8 cellular contexts compared by ENCODE assay signal in genomic region chr16:67892375-67892774, GRCh38. TPM values are rescaled to one million over a fixed set of nuclear protein-coding genes. Genes with fewer than 3 reads are reported as not detected.
DNase-seq lines count a peak whose midpoint lies in the region; ATAC-seq and TF ChIP-seq lines count a peak whose summit lies in the region.

No MANE protein-coding gene starts in this region.

- H3K9me3 Mint-ChIP-seq in brain: peaks cover 0 to 2% (median 0%) of the 10 kb centered on the region in 5 experiments

- H3K4me1 ChIP-seq in right atrium auricular region (peaks cover 0 to 36% of the 10 kb centered on the region in 2 donors), mononuclear cell (ENCODE audit: insufficient read depth, low read length) (peaks cover 24% of the 10 kb centered on the region)

- H3K27me3 Mint-ChIP-seq in brain: peaks cover 14% of the 10 kb centered on the region

- DNase-seq in right atrium auricular region (ENCODE audit: low spot score) (no peak), cardiac septum (ENCODE audit: low spot score) (no peak), NK-92 (lab: John Stamatoyannopoulos, UW; ENCODE audit: unreplicated experiment) (no peak), DMS 273 treated with DMSO at 0.1 percent for 48 hours (lab: John Stamatoyannopoulos, UW) (no peak), dedifferentiated amniotic fluid mesenchymal stem cell (ENCODE audit: extremely low spot score) (no peak)

- H3K36me3 Mint-ChIP-seq in brain: no peaks in the 10 kb centered on the region

- peak overlapping the region; percentile 75 to 97 for H3K27ac ChIP-seq in right atrium auricular region

- H3K4me3 ChIP-seq in right atrium auricular region (peak overlapping the region in 1 of 2 donors; percentile 99), mononuclear cell (ENCODE audit: low read length) (peak overlapping the region; percentile 87)

- H3K9me3 ChIP-seq in right atrium auricular region (no peaks in the 10 kb centered on the region), mononuclear cell (ENCODE audit: low read depth, low read length) (no peaks in the 10 kb centered on the region)

- peak overlapping the region; percentile 69 to 95 (median 81) for H3K27ac Mint-ChIP-seq in brain

- intact Hi-C loops in cardiac septum (cut with DNase I): loop anchor here (5.0 kb wide), 1 partner anchor 130 kb away; the partner anchor contains the start of genes DDX28 and DUS2

- peaks cover 46% of the 10 kb centered on the region for H3K4me1 Mint-ChIP-seq in brain

- peak overlapping the region; percentile 86 to 92 (median 89) for H3K4me3 Mint-ChIP-seq in brain

- no peak for ATAC-seq in HG02938 (IDR thresholded peaks at IDR 0.05; ENCODE audit: unreplicated experiment)

- no peaks in the 10 kb centered on the region for H3K36me3 ChIP-seq in right atrium auricular region

- TF ChIP-seq CTCF in right atrium auricular region (IDR thresholded peaks at IDR 0.05) (no peak), brain (conservative IDR thresholded peaks at IDR 0.05) (no peak)

- H3K27me3 ChIP-seq in right atrium auricular region: no peaks in the 10 kb centered on the region
- no peaks in the 10 kb centered on the region for H3K27me3 ChIP-seq in mononuclear cell (ENCODE audit: insufficient read depth, low read length)

RNA-seq across cellular contexts. Expression of gene PSKH1, which starts 0.7 kb away (rescaled TPM):
- total RNA-seq in right atrium auricular region (10 to 100 TPM; 18.4 to 23.2 TPM), cardiac septum (22.6 TPM), mononuclear cell (4.3 TPM)
- 28.0 TPM for polyA plus RNA-seq in brain (ENCODE audit: insufficient read depth, low read depth, low replicate concordance)

RNA-seq across cellular contexts. Expression of gene NRN1L, which starts 7.7 kb away (rescaled TPM):
- total RNA-seq in right atrium auricular region (not detected), cardiac septum (2.1 TPM), mononuclear cell (not detected)
- 2.6 TPM for polyA plus RNA-seq in brain (ENCODE audit: insufficient read depth, low read depth, low replicate concordance)

RNA-seq across cellular contexts. Expression of gene EDC4, which starts 19.5 kb away (rescaled TPM):
- 10 to 100 TPM; 21.2 to 39.5 TPM for total RNA-seq in right atrium auricular region
- total RNA-seq in cardiac septum: 43.8 TPM
- polyA plus RNA-seq in brain (ENCODE audit: insufficient read depth, low read depth, low replicate concordance): 64.6 TPM
- 48.1 TPM for total RNA-seq in mononuclear cell

RNA-seq across cellular contexts. Expression of gene CTRL, which starts 39.3 kb away (rescaled TPM):
- total RNA-seq in right atrium auricular region (under 1 TPM in 1 of 2 donors, not detected in 1; 0.59 TPM), cardiac septum (not detected), mononuclear cell (6.3 TPM)
- 1.0 TPM for polyA plus RNA-seq in brain (ENCODE audit: insufficient read depth, low read depth, low replicate concordance)

RNA-seq across cellular contexts. Expression of gene PSMB10, which starts 44.3 kb away (rescaled TPM):
- 10 to 100 TPM; 37.3 to 38.4 TPM for total RNA-seq in right atrium auricular region
- 66.1 TPM for total RNA-seq in cardiac septum
- polyA plus RNA-seq in brain (ENCODE audit: insufficient read depth, low read depth, low replicate concordance): 77.4 TPM
- total RNA-seq in mononuclear cell: 69.4 TPM
